ENCODE assay signal across 23 cellular contexts in genomic region chr11:112759418-112759817, GRCh38.
"Had no signal": no experiment of that assay in that cellular context is flagged by ENCODE, and none has a peak within 500 bp of the region (broad histone marks: within the 10 kb centered on the region; RNA-seq: fewer than 3 reads in every experiment).

No MANE protein-coding gene starts in this region.

- H3K27me3 ChIP-seq: Peyer's patch had no signal

- H3K36me3 ChIP-seq: Peyer's patch had no signal

- H3K27ac ChIP-seq: Peyer's patch, VCaP had no signal

- ATAC-seq: activated T-helper 17 cell treated with anti-CD3 and anti-CD28 coated beads, Interleukin-2, amount 50 U/mL, for 72 hours; T-cell had no signal

- H3K9me3 ChIP-seq: Peyer's patch had no signal

- H3K4me1 ChIP-seq: Peyer's patch had no signal

- DNase-seq: activated CD4-positive, alpha-beta memory T cell treated with anti-CD3 and anti-CD28 coated beads for 36 hours; activated CD4-positive, alpha-beta T cell treated with anti-CD3 and anti-CD28 coated beads, Interleukin-2, amount 10 ng/mL, durations not matched to agents 7 days and 5 days; activated CD4-positive, CD25-positive, alpha-beta regulatory T cell; activated gamma-delta T cell; activated naive CD4-positive, alpha-beta T cell treated with anti-CD3 and anti-CD28 coated beads, Interleukin-2, amount 10 ng/mL, durations not matched to agents 7 days and 5 days; activated naive CD8-positive, alpha-beta T cell treated with anti-CD3 and anti-CD28 coated beads for 36 hours; activated T-cell treated with anti-CD3 and anti-CD28 coated beads for 4 hours; activated T-cell treated with anti-CD3 and anti-CD28 coated beads, Interleukin-2, amount 50 U/mL, for 48 hours; anterior cingulate cortex; caudate nucleus; KG1; NCI-H1048; NCI-H146; NCI-H187 treated with DMSO at 0.1 percent for 48 hours; NCI-H345; NCI-H510A; Peyer's patch; SIG-M5; T-cell; T-helper 2 cell; T1000 had no signal

- H3K4me3 ChIP-seq: Peyer's patch had no signal
